In the genomic region with DNA sequence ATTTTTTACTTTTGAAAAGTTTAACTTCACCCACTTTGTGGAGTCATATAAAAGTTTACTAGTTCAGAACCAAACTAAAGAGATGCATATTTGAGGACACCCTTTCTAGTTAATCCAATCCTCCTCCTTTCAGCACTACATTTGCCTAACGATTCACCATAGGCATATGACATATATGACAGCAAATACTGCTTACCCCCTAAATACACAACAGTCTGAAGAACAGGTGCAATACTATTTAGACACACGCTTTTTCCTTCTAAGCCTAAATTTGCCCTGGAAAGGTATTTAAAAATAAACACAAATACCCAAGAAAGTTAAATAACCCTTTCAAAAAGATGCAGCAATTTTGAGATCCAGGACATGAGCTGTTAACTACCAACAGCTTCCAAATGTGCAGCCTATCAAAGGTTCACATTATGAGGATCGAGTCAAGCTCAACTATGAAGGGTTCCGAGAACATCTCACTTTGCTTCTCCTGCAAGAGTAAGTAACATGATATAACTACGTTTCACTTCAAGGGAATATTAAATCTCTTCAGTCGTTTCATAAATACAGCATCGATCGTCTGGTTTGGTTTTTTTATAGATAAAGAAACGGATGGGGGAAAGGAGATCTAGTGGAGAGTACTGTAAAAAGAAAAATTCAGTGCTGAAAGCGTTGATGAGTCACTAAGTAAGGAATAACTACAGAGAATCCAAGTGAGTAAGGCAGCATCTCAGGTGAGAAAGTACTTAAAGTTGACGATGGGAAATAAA, we compare ENCODE assay signal across 1 cellular context.
TF ChIP-seq lines count a peak whose summit lies in the region.

No MANE protein-coding gene starts in this region.

TF ChIP-seq in HepG2, 621 proteins besides CTCF, POLR2A, EP300 and RAD21 (continued from another document and continues in another):
- TF ChIP-seq, protein P1, sequence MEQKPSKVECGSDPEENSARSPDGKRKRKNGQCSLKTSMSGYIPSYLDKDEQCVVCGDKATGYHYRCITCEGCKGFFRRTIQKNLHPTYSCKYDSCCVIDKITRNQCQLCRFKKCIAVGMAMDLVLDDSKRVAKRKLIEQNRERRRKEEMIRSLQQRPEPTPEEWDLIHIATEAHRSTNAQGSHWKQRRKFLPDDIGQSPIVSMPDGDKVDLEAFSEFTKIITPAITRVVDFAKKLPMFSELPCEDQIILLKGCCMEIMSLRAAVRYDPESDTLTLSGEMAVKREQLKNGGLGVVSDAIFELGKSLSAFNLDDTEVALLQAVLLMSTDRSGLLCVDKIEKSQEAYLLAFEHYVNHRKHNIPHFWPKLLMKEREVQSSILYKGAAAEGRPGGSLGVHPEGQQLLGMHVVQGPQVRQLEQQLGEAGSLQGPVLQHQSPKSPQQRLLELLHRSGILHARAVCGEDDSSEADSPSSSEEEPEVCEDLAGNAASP (CRISPR knock-in tag; IDR thresholded peaks at IDR 0.05; ENCODE audit: borderline replicate concordance), result 0 out of 2 replicates have a peak, but pooled peaks have one; percentile 31
- TF ChIP-seq ZMYM4 (CRISPR knock-in tag; IDR thresholded peaks at IDR 0.05) (no peak), HMG20B (CRISPR knock-in tag; conservative IDR thresholded peaks at IDR 0.05) (no peak), SMAD3 (CRISPR knock-in tag; IDR thresholded peaks at IDR 0.05) (no peak), KDM2A (CRISPR knock-in tag; IDR thresholded peaks at IDR 0.05; ENCODE audit: borderline replicate concordance, low read depth) (no peak), ZBTB7B (CRISPR knock-in tag; IDR thresholded peaks at IDR 0.05) (no peak), ZNF746 (CRISPR knock-in tag; IDR thresholded peaks at IDR 0.05) (no peak), CHD4 (IDR thresholded peaks at IDR 0.05; ENCODE audit: borderline replicate concordance, low read length) (no peak), SP2 (CRISPR knock-in tag; IDR thresholded peaks at IDR 0.05) (no peak), ZNF781 (CRISPR knock-in tag; IDR thresholded peaks at IDR 0.05; ENCODE audit: borderline replicate concordance, not compliant biosample characterization) (no peak), SOX5 (CRISPR knock-in tag; IDR thresholded peaks at IDR 0.05; ENCODE audit: borderline replicate concordance) (0 out of 2 replicates have a peak, but pooled peaks have one; percentile 3), ZNF17 (CRISPR knock-in tag; IDR thresholded peaks at IDR 0.05) (no peak), REL (CRISPR knock-in tag; conservative IDR thresholded peaks at IDR 0.05) (no peak), ZSCAN20 (CRISPR knock-in tag; IDR thresholded peaks at IDR 0.05; ENCODE audit: borderline replicate concordance) (no peak), SMARCC2 (IDR thresholded peaks at IDR 0.05) (0 out of 2 replicates have a peak, but pooled peaks have one; percentile 29), ZNF562 (CRISPR knock-in tag; IDR thresholded peaks at IDR 0.05; ENCODE audit: borderline replicate concordance) (no peak), ZNF761 (CRISPR knock-in tag; conservative IDR thresholded peaks at IDR 0.05) (no peak), TEAD3 (CRISPR knock-in tag; optimal IDR thresholded peaks at IDR 0.05; ENCODE audit: borderline replicate concordance) (peak; percentile 37), HMGA1 (CRISPR knock-in tag; conservative IDR thresholded peaks at IDR 0.05) (no peak), NFKBIZ (CRISPR knock-in tag; IDR thresholded peaks at IDR 0.05) (no peak), ZNF570 (CRISPR knock-in tag; IDR thresholded peaks at IDR 0.05; ENCODE audit: borderline replicate concordance) (no peak), ZNF577 (CRISPR knock-in tag; IDR thresholded peaks at IDR 0.05; ENCODE audit: borderline replicate concordance, low read depth) (no peak), ZNF557 (CRISPR knock-in tag; IDR thresholded peaks at IDR 0.05) (no peak), ZNF430 (CRISPR knock-in tag; IDR thresholded peaks at IDR 0.05) (no peak), CBFB (CRISPR knock-in tag; IDR thresholded peaks at IDR 0.05) (no peak), ZNF510 (CRISPR knock-in tag; IDR thresholded peaks at IDR 0.05; ENCODE audit: low read depth) (0 out of 2 replicates have a peak, but pooled peaks have one; percentile 35), STAT5B (CRISPR knock-in tag; IDR thresholded peaks at IDR 0.05) (no peak), ZNF282 (IDR thresholded peaks at IDR 0.05; ENCODE audit: partially characterized antibody) (no peak), ZNF333 (CRISPR knock-in tag; IDR thresholded peaks at IDR 0.05; ENCODE audit: borderline replicate concordance) (no peak), ZNF30 (CRISPR knock-in tag; IDR thresholded peaks at IDR 0.05) (peak; percentile 82; the same call in 1 of the 2 replicates), GPN1 (CRISPR knock-in tag; IDR thresholded peaks at IDR 0.05; ENCODE audit: borderline replicate concordance) (no peak), PCBP2 (optimal IDR thresholded peaks at IDR 0.05; ENCODE audit: low read depth, low read length, poor library complexity, severe bottlenecking) (no peak), ZNF337 (CRISPR knock-in tag; IDR thresholded peaks at IDR 0.05; ENCODE audit: borderline replicate concordance, low read depth) (no peak), RBFOX2 (IDR thresholded peaks at IDR 0.05; ENCODE audit: low read depth, low read length) (no peak), ZNF484 (CRISPR knock-in tag; IDR thresholded peaks at IDR 0.05; ENCODE audit: borderline replicate concordance, low read depth) (no peak), SIX1 (CRISPR knock-in tag; IDR thresholded peaks at IDR 0.05; ENCODE audit: borderline replicate concordance) (no peak), ZNF709 (CRISPR knock-in tag; IDR thresholded peaks at IDR 0.05) (no peak), SYNCRIP (IDR thresholded peaks at IDR 0.05; ENCODE audit: insufficient read depth, low read depth, low read length) (no peak), CHCHD3 (CRISPR knock-in tag; IDR thresholded peaks at IDR 0.05) (no peak), RFXANK (CRISPR knock-in tag; IDR thresholded peaks at IDR 0.05) (0 out of 2 replicates have a peak, but pooled peaks have one; percentile 19), GATAD2A (CRISPR knock-in tag; IDR thresholded peaks at IDR 0.05) (no peak), TBX3 (IDR thresholded peaks at IDR 0.05; ENCODE audit: borderline replicate concordance) (no peak), ZNF780A (CRISPR knock-in tag; IDR thresholded peaks at IDR 0.05) (no peak), ZKSCAN5 (CRISPR knock-in tag; IDR thresholded peaks at IDR 0.05) (no peak), MXD4 (CRISPR knock-in tag; IDR thresholded peaks at IDR 0.05) (no peak), SNAI1 (CRISPR knock-in tag; IDR thresholded peaks at IDR 0.05; ENCODE audit: borderline replicate concordance) (no peak), NR2C2 (CRISPR knock-in tag; IDR thresholded peaks at IDR 0.05; ENCODE audit: borderline replicate concordance) (no peak), PHF21A (CRISPR knock-in tag; IDR thresholded peaks at IDR 0.05) (no peak), KDM5A (IDR thresholded peaks at IDR 0.05; ENCODE audit: borderline replicate concordance, low read length) (0 out of 2 replicates have a peak, but pooled peaks have one; percentile 13), CEBPB (IDR thresholded peaks at IDR 0.05; ENCODE audit: borderline replicate concordance, low read depth, low read length) (no peak), NFE2L1 (CRISPR knock-in tag; IDR thresholded peaks at IDR 0.05; ENCODE audit: borderline replicate concordance) (no peak), ZNF768 (CRISPR knock-in tag; IDR thresholded peaks at IDR 0.05) (no peak), NFYB (CRISPR knock-in tag; IDR thresholded peaks at IDR 0.05) (no peak), NR2F6 (IDR thresholded peaks at IDR 0.05) (no peak), NR2F6 (CRISPR knock-in tag; IDR thresholded peaks at IDR 0.05) (0 out of 2 replicates have a peak, but pooled peaks have one; percentile 1), ZNF878 (CRISPR knock-in tag; IDR thresholded peaks at IDR 0.05) (0 out of 2 replicates have a peak, but pooled peaks have one; percentile 14), ZBTB7A (CRISPR knock-in tag; IDR thresholded peaks at IDR 0.05) (no peak), SRSF1 (optimal IDR thresholded peaks at IDR 0.05; ENCODE audit: low read depth, low read length) (no peak)
- TF ChIP-seq, protein P2, sequence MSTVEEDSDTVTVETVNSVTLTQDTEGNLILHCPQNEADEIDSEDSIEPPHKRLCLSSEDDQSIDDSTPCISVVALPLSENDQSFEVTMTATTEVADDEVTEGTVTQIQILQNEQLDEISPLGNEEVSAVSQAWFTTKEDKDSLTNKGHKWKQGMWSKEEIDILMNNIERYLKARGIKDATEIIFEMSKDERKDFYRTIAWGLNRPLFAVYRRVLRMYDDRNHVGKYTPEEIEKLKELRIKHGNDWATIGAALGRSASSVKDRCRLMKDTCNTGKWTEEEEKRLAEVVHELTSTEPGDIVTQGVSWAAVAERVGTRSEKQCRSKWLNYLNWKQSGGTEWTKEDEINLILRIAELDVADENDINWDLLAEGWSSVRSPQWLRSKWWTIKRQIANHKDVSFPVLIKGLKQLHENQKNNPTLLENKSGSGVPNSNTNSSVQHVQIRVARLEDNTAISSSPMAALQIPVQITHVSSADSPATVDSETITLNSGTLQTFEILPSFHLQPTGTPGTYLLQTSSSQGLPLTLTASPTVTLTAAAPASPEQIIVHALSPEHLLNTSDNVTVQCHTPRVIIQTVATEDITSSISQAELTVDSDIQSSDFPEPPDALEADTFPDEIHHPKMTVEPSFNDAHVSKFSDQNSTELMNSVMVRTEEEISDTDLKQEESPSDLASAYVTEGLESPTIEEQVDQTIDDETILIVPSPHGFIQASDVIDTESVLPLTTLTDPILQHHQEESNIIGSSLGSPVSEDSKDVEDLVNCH (CRISPR knock-in tag; IDR thresholded peaks at IDR 0.05), result no peak
- TF ChIP-seq, protein P3, sequence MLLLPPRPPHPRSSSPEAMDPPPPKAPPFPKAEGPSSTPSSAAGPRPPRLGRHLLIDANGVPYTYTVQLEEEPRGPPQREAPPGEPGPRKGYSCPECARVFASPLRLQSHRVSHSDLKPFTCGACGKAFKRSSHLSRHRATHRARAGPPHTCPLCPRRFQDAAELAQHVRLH (CRISPR knock-in tag; IDR thresholded peaks at IDR 0.05; ENCODE audit: borderline replicate concordance, low read depth), result no peak
- TF ChIP-seq, protein P4, sequence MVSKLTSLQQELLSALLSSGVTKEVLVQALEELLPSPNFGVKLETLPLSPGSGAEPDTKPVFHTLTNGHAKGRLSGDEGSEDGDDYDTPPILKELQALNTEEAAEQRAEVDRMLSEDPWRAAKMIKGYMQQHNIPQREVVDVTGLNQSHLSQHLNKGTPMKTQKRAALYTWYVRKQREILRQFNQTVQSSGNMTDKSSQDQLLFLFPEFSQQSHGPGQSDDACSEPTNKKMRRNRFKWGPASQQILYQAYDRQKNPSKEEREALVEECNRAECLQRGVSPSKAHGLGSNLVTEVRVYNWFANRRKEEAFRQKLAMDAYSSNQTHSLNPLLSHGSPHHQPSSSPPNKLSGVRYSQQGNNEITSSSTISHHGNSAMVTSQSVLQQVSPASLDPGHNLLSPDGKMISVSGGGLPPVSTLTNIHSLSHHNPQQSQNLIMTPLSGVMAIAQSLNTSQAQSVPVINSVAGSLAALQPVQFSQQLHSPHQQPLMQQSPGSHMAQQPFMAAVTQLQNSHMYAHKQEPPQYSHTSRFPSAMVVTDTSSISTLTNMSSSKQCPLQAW (CRISPR knock-in tag; IDR thresholded peaks at IDR 0.05), result no peak
- TF ChIP-seq, protein P5, sequence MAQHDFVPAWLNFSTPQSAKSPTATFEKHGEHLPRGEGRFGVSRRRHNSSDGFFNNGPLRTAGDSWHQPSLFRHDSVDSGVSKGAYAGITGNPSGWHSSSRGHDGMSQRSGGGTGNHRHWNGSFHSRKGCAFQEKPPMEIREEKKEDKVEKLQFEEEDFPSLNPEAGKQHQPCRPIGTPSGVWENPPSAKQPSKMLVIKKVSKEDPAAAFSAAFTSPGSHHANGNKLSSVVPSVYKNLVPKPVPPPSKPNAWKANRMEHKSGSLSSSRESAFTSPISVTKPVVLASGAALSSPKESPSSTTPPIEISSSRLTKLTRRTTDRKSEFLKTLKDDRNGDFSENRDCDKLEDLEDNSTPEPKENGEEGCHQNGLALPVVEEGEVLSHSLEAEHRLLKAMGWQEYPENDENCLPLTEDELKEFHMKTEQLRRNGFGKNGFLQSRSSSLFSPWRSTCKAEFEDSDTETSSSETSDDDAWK (CRISPR knock-in tag; IDR thresholded peaks at IDR 0.05), result no peak
- TF ChIP-seq, protein P6, sequence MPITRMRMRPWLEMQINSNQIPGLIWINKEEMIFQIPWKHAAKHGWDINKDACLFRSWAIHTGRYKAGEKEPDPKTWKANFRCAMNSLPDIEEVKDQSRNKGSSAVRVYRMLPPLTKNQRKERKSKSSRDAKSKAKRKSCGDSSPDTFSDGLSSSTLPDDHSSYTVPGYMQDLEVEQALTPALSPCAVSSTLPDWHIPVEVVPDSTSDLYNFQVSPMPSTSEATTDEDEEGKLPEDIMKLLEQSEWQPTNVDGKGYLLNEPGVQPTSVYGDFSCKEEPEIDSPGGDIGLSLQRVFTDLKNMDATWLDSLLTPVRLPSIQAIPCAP (CRISPR knock-in tag; IDR thresholded peaks at IDR 0.05; ENCODE audit: low read depth), result no peak
- TF ChIP-seq, protein P7, sequence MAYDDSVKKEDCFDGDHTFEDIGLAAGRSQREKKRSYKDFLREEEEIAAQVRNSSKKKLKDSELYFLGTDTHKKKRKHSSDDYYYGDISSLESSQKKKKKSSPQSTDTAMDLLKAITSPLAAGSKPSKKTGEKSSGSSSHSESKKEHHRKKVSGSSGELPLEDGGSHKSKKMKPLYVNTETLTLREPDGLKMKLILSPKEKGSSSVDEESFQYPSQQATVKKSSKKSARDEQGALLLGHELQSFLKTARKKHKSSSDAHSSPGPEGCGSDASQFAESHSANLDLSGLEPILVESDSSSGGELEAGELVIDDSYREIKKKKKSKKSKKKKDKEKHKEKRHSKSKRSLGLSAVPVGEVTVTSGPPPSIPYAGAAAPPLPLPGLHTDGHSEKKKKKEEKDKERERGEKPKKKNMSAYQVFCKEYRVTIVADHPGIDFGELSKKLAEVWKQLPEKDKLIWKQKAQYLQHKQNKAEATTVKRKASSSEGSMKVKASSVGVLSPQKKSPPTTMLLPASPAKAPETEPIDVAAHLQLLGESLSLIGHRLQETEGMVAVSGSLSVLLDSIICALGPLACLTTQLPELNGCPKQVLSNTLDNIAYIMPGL (CRISPR knock-in tag; IDR thresholded peaks at IDR 0.05; ENCODE audit: borderline replicate concordance in 1 of 2, low read depth in 1 of 2), result no peak
- TF ChIP-seq, protein P8, sequence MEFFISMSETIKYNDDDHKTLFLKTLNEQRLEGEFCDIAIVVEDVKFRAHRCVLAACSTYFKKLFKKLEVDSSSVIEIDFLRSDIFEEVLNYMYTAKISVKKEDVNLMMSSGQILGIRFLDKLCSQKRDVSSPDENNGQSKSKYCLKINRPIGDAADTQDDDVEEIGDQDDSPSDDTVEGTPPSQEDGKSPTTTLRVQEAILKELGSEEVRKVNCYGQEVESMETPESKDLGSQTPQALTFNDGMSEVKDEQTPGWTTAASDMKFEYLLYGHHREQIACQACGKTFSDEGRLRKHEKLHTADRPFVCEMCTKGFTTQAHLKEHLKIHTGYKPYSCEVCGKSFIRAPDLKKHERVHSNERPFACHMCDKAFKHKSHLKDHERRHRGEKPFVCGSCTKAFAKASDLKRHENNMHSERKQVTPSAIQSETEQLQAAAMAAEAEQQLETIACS (CRISPR knock-in tag; IDR thresholded peaks at IDR 0.05), result no peak
